27 cellular contexts compared by ENCODE assay signal in genomic region chr11:58134151-58134550, GRCh38. TPM values are rescaled to one million over a fixed set of nuclear protein-coding genes. Genes with fewer than 3 reads are reported as not detected.
"Had no signal": no experiment of that assay in that cellular context is flagged by ENCODE, and none has a peak within 500 bp of the region (broad histone marks: within the 10 kb centered on the region; RNA-seq: fewer than 3 reads in every experiment).

No MANE protein-coding gene starts in this region.

- H3K27me3 Mint-ChIP-seq: activated B cell treated with CpG ODN at 0.5 μM for 24 hours; activated CD4-positive, alpha-beta memory T cell treated with anti-CD3 and anti-CD28 coated beads for 36 hours; activated naive CD8-positive, alpha-beta T cell had no signal

- H3K36me3 Mint-ChIP-seq: activated CD4-positive, alpha-beta memory T cell treated with anti-CD3 and anti-CD28 coated beads for 36 hours; activated naive CD8-positive, alpha-beta T cell had no signal

- ATAC-seq: body of pancreas, heart right ventricle had no signal

- H3K4me1 ChIP-seq: body of pancreas, esophagus muscularis mucosa, heart right ventricle, transverse colon, uterus had no signal

- H3K27ac ChIP-seq: body of pancreas, esophagus muscularis mucosa, heart right ventricle, transverse colon, uterus had no signal

- H3K4me1 Mint-ChIP-seq: activated B cell treated with CpG ODN at 0.5 μM for 24 hours, nephron had no signal

- H3K27ac Mint-ChIP-seq: activated B cell treated with CpG ODN at 0.5 μM for 24 hours; activated CD4-positive, alpha-beta memory T cell treated with anti-CD3 and anti-CD28 coated beads for 36 hours; activated naive CD8-positive, alpha-beta T cell; activated T-helper 1 cell treated with anti-CD3 and anti-CD28 coated beads, Interleukin-12 subunit alpha, Interleukin-12 subunit beta, Interleukin-2, Interleukin-4 antibody, amounts not matched to agents 30 ng/mL and 10 ng/mL and 1 ng/mL, durations not matched to agents 14 hours and 24 hours and 36 hours; nephron; stimulated activated naive CD8-positive, alpha-beta T cell treated with anti-CD3 and anti-CD28 coated beads, Interleukin-15, Interleukin-2, amounts not matched to agents 100 ng/mL and 50 ng/mL, for 24 hours; T-helper 2 cell treated with Interferon-gamma antibody and Interleukin-4, amounts not matched to agents 5 μg/mL and 100 μg/mL, for 36 hours had no signal

- H3K36me3 ChIP-seq: esophagus muscularis mucosa, heart right ventricle, transverse colon, uterus had no signal

- H3K9me3 Mint-ChIP-seq: activated CD4-positive, alpha-beta memory T cell treated with anti-CD3 and anti-CD28 coated beads for 36 hours; activated T-helper 1 cell treated with anti-CD3 and anti-CD28 coated beads, Interleukin-12 subunit alpha, Interleukin-12 subunit beta, Interleukin-2, Interleukin-4 antibody, amounts not matched to agents 30 ng/mL and 10 ng/mL and 1 ng/mL, durations not matched to agents 14 hours and 24 hours and 36 hours; nephron; stimulated activated naive CD8-positive, alpha-beta T cell treated with anti-CD3 and anti-CD28 coated beads, Interleukin-15, Interleukin-2, amounts not matched to agents 100 ng/mL and 50 ng/mL, for 24 hours had no signal

- H3K4me3 Mint-ChIP-seq: activated B cell treated with CpG ODN at 0.5 μM for 24 hours; activated CD4-positive, alpha-beta memory T cell treated with anti-CD3 and anti-CD28 coated beads for 36 hours; activated naive CD8-positive, alpha-beta T cell; activated T-helper 1 cell treated with anti-CD3 and anti-CD28 coated beads, Interleukin-12 subunit alpha, Interleukin-12 subunit beta, Interleukin-2, Interleukin-4 antibody, amounts not matched to agents 30 ng/mL and 10 ng/mL and 1 ng/mL, durations not matched to agents 14 hours and 24 hours and 36 hours; nephron; stimulated activated naive CD8-positive, alpha-beta T cell treated with anti-CD3 and anti-CD28 coated beads, Interleukin-15, Interleukin-2, amounts not matched to agents 100 ng/mL and 50 ng/mL, for 24 hours; T-helper 2 cell treated with Interferon-gamma antibody and Interleukin-4, amounts not matched to agents 5 μg/mL and 100 μg/mL, for 36 hours had no signal

- H3K4me3 ChIP-seq: body of pancreas, esophagus muscularis mucosa, heart right ventricle, transverse colon, uterus had no signal

- H3K27me3 ChIP-seq: body of pancreas, esophagus muscularis mucosa, heart right ventricle, transverse colon, uterus had no signal

- DNase-seq: activated B cell treated with CpG ODN at 0.5 μM for 24 hours; activated CD4-positive, alpha-beta memory T cell treated with anti-CD3 and anti-CD28 coated beads for 36 hours; activated CD4-positive, alpha-beta T cell treated with anti-CD3 and anti-CD28 coated beads for 4 hours; activated gamma-delta T cell treated with Interleukin-2 at 50 U/mL for 16 hours; activated T-cell treated with anti-CD3 and anti-CD28 coated beads for 4 hours; amygdala; body of pancreas; dermis blood vessel endothelial cell; effector memory CD4-positive, alpha-beta T cell; heart right ventricle; nucleus accumbens; posterior cingulate gyrus; retina; stimulated activated CD4-positive, alpha-beta T cell treated with anti-CD3 and anti-CD28 coated beads, Interleukin-12 subunit alpha, Interleukin-12 subunit beta, amount 100 ng/mL, for 4 hours; stimulated activated CD4-positive, alpha-beta T cell treated with anti-CD3 and anti-CD28 coated beads, Interleukin-1b, Interleukin-23, amount 100 ng/mL, for 48 hours; transverse colon; uterus had no signal

- H3K9me3 ChIP-seq: body of pancreas, esophagus muscularis mucosa, heart right ventricle, transverse colon, uterus had no signal

RNA-seq across cellular contexts. Expression of gene OR9I1, which starts 8.8 kb away (rescaled TPM):
- total RNA-seq: activated B cell treated with CpG ODN at 0.5 μM for 24 hours; activated CD4-positive, alpha-beta memory T cell treated with anti-CD3 and anti-CD28 coated beads for 36 hours; activated T-helper 1 cell treated with anti-CD3 and anti-CD28 coated beads, Interleukin-12 subunit alpha, Interleukin-12 subunit beta, Interleukin-2, Interleukin-4 antibody, amounts not matched to agents 30 ng/mL and 10 ng/mL and 1 ng/mL, durations not matched to agents 14 hours and 24 hours and 36 hours; body of pancreas; cardiac septum; dermis blood vessel endothelial cell; endothelial cell of umbilical vein; esophagus muscularis mucosa; heart right ventricle; liver; mesenteric fat pad; transverse colon; uterus had no signal
- polyA plus RNA-seq: endothelial cell of umbilical vein, heart right ventricle, liver had no signal

RNA-seq across cellular contexts. Expression of gene OR9Q2, which starts 54.7 kb away (rescaled TPM):
- total RNA-seq: activated B cell treated with CpG ODN at 0.5 μM for 24 hours; activated CD4-positive, alpha-beta memory T cell treated with anti-CD3 and anti-CD28 coated beads for 36 hours; activated T-helper 1 cell treated with anti-CD3 and anti-CD28 coated beads, Interleukin-12 subunit alpha, Interleukin-12 subunit beta, Interleukin-2, Interleukin-4 antibody, amounts not matched to agents 30 ng/mL and 10 ng/mL and 1 ng/mL, durations not matched to agents 14 hours and 24 hours and 36 hours; body of pancreas; cardiac septum; dermis blood vessel endothelial cell; endothelial cell of umbilical vein; esophagus muscularis mucosa; heart right ventricle; liver; mesenteric fat pad; transverse colon; uterus had no signal
- polyA plus RNA-seq: endothelial cell of umbilical vein, heart right ventricle, liver had no signal
